7 cellular contexts compared by ENCODE assay signal in genomic region chr19:18203408-18203862, GRCh38. TPM values are rescaled to one million over a fixed set of nuclear protein-coding genes. Genes with fewer than 3 reads are reported as not detected.
DNase-seq lines count a peak whose midpoint lies in the region; ATAC-seq and TF ChIP-seq lines count a peak whose summit lies in the region.

No MANE protein-coding gene starts in this region.

- H3K4me3 ChIP-seq in GM12875 (ENCODE audit: low read depth, low read length) (peak overlapping the region; percentile 81), HL-60 (replicated peaks; ENCODE audit: insufficient read depth, low read length) (peak overlapping the region; percentile 96), left ventricle myocardium inferior (peak overlapping the region; percentile 82), psoas muscle (peak overlapping the region; percentile 67)

- H3K27me3 ChIP-seq in HL-60 (ENCODE audit: insufficient read depth, poor library complexity, severe bottlenecking) = no peaks in the 10 kb centered on the region
- no peaks in the 10 kb centered on the region for H3K27me3 ChIP-seq in left ventricle myocardium inferior (ENCODE audit: low read depth)
- no peaks in the 10 kb centered on the region for H3K27me3 ChIP-seq in psoas muscle (ENCODE audit: insufficient read depth in 3 of 3, low read length in 2 of 3)

- CTCF ChIA-PET in activated naive CD4-positive, alpha-beta T cell treated with anti-CD3 and anti-CD28 coated beads, Interleukin-2, amount 10 ng/mL, durations not matched to agents 7 days and 5 days (lab: Charles Lee) = interaction anchor here (0.9 to 8.6 kb wide), 6 partner anchors 48 to 208 kb away, joined by 3 to 134 read pairs (median 4); a partner anchor contains a TSS

- ATAC-seq in psoas muscle = peak in 2 of 4 donors; percentile 0 to 1
- ATAC-seq in HG02763 (IDR thresholded peaks at IDR 0.05; ENCODE audit: unreplicated experiment) = no peak
- ATAC-seq in HG02759 (IDR thresholded peaks at IDR 0.05; ENCODE audit: unreplicated experiment) = no peak

- H3K27me3 Mint-ChIP-seq in activated naive CD4-positive, alpha-beta T cell treated with anti-CD3 and anti-CD28 coated beads, Interleukin-2, amount 10 ng/mL, durations not matched to agents 7 days and 5 days = peaks cover 24% of the 10 kb centered on the region

- WGBS in psoas muscle, 3 donors = 1% methylated on average over 26 to 38 of the region's 38 CpGs

- peak overlapping the region; percentile 96 for H3K4me3 Mint-ChIP-seq in activated naive CD4-positive, alpha-beta T cell treated with anti-CD3 and anti-CD28 coated beads, Interleukin-2, amount 10 ng/mL, durations not matched to agents 7 days and 5 days

- peaks cover 10% of the 10 kb centered on the region for H3K36me3 Mint-ChIP-seq in activated naive CD4-positive, alpha-beta T cell treated with anti-CD3 and anti-CD28 coated beads, Interleukin-2, amount 10 ng/mL, durations not matched to agents 7 days and 5 days

- intact Hi-C loops in left ventricle myocardium inferior (cut with micrococcal nuclease) (no loop called here), psoas muscle (cut with DNase I) (no loop called here)

- peak overlapping the region; percentile 92 for H3K27ac Mint-ChIP-seq in activated naive CD4-positive, alpha-beta T cell treated with anti-CD3 and anti-CD28 coated beads, Interleukin-2, amount 10 ng/mL, durations not matched to agents 7 days and 5 days

- H3K4me1 ChIP-seq in left ventricle myocardium inferior = peaks cover 39% of the 10 kb centered on the region
- peaks cover 18% of the 10 kb centered on the region for H3K4me1 ChIP-seq in psoas muscle

- H3K27ac ChIP-seq in HL-60 (replicated peaks) = peak overlapping the region; percentile 39; the same call in 1 of the 2 replicates
- peak overlapping the region; percentile 85 for H3K27ac ChIP-seq in left ventricle myocardium inferior (replicated peaks)
- H3K27ac ChIP-seq in psoas muscle = peak overlapping the region; percentile 30

- H3K4me1 Mint-ChIP-seq in activated naive CD4-positive, alpha-beta T cell treated with anti-CD3 and anti-CD28 coated beads, Interleukin-2, amount 10 ng/mL, durations not matched to agents 7 days and 5 days = peaks cover 23% of the 10 kb centered on the region

- no peaks in the 10 kb centered on the region for H3K9me3 Mint-ChIP-seq in activated naive CD4-positive, alpha-beta T cell treated with anti-CD3 and anti-CD28 coated beads, Interleukin-2, amount 10 ng/mL, durations not matched to agents 7 days and 5 days

- DNase-seq in HL-60 (ENCODE audit: low read depth in 1 of 2, low spot score in 1 of 2) (peak; percentile 45 to 75), left ventricle myocardium inferior (peak; percentile 51), psoas muscle (peak; percentile 53 to 79)
- DNase-seq in activated naive CD4-positive, alpha-beta T cell treated with anti-CD3 and anti-CD28 coated beads, Interleukin-2, amount 10 ng/mL, durations not matched to agents 7 days and 5 days = peak; percentile 71

- no peaks in the 10 kb centered on the region for H3K9me3 ChIP-seq in left ventricle myocardium inferior (replicated peaks)
- no peaks in the 10 kb centered on the region for H3K9me3 ChIP-seq in psoas muscle

- no peak for TF ChIP-seq CTCF in GM12875 (IDR thresholded peaks at IDR 0.05; ENCODE audit: borderline replicate concordance, insufficient read depth, low read depth, low read length)
- TF ChIP-seq CTCF in HL-60 (IDR thresholded peaks at IDR 0.05; ENCODE audit: insufficient read depth, low read length) = no peak
- no peak for TF ChIP-seq CTCF in left ventricle myocardium inferior (IDR thresholded peaks at IDR 0.05; ENCODE audit: borderline replicate concordance)
- no peak for TF ChIP-seq CTCF in psoas muscle (IDR thresholded peaks at IDR 0.05)

- peaks cover 26% of the 10 kb centered on the region for H3K36me3 ChIP-seq in left ventricle myocardium inferior
- H3K36me3 ChIP-seq in psoas muscle (ENCODE audit: insufficient read depth in 1 of 2, low read depth in 1 of 2) = peaks cover 0 to 16% of the 10 kb centered on the region in 2 donors

RNA-seq across cellular contexts. Expression of gene RAB3A, which starts 0.4 kb away (rescaled TPM):
- 37.4 TPM for total RNA-seq in left ventricle myocardium inferior
- 1 to 10 TPM in 2 of 4 donors, under 1 TPM in 2; 0.86 to 3.6 (median 1.5) TPM for total RNA-seq in psoas muscle
- polyA plus RNA-seq in psoas muscle = 1 to 10 TPM in 1 of 3 donors, under 1 TPM in 2; 0.44 to 1.4 (median 0.81) TPM

RNA-seq across cellular contexts. Expression of gene MPV17L2, which starts 10.4 kb away (rescaled TPM):
- total RNA-seq in left ventricle myocardium inferior (12.5 TPM), psoas muscle (10 to 100 TPM in 1 of 4 donors, 1 to 10 TPM in 3; 5.9 to 12.7 (median 8.4) TPM)
- polyA plus RNA-seq in psoas muscle = 10 to 100 TPM; 19.9 to 23.3 (median 20.7) TPM

RNA-seq across cellular contexts. Expression of gene PDE4C, which starts 22.8 kb away (rescaled TPM):
- total RNA-seq in left ventricle myocardium inferior = 2.4 TPM
- 1 to 10 TPM in 1 of 4 donors, under 1 TPM in 3; 0.27 to 2.5 (median 0.86) TPM for total RNA-seq in psoas muscle
- under 1 TPM; 0.43 to 0.86 (median 0.86) TPM for polyA plus RNA-seq in psoas muscle

RNA-seq across cellular contexts. Expression of gene IFI30, which starts 29.8 kb away (rescaled TPM):
- total RNA-seq in left ventricle myocardium inferior = 23.3 TPM
- total RNA-seq in psoas muscle = 10 to 100 TPM in 3 of 4 donors, 1 to 10 TPM in 1; 4.3 to 21.5 (median 12.5) TPM
- 10 to 100 TPM in 1 of 3 donors, 1 to 10 TPM in 2; 1.4 to 11.7 (median 4.7) TPM for polyA plus RNA-seq in psoas muscle

RNA-seq across cellular contexts. Expression of gene PIK3R2, which starts 50.5 kb away (rescaled TPM):
- total RNA-seq in left ventricle myocardium inferior (28.0 TPM), psoas muscle (10 to 100 TPM in 3 of 4 donors, 1 to 10 TPM in 1; 8.6 to 20.8 (median 15.0) TPM)
- polyA plus RNA-seq in psoas muscle = 1 to 10 TPM; 4.6 to 6.0 (median 4.7) TPM

Comparison
In these comparisons a context has a peak if more than half of its experiments do, and no peak if none do; other contexts are left out.
1. H3K27ac ChIP-seq: peak in every context shown above with its lines; median percentile 85 in left ventricle myocardium inferior; 39 in HL-60; 30 in psoas muscle.